ENCODE assay signal across 14 cellular contexts in genomic region chr9:27352457-27353188, GRCh38. TPM values are rescaled to one million over a fixed set of nuclear protein-coding genes. Genes with fewer than 3 reads are reported as not detected.
DNase-seq lines count a peak whose midpoint lies in the region; ATAC-seq and TF ChIP-seq lines count a peak whose summit lies in the region.
"Had no signal": no experiment of that assay in that cellular context is flagged by ENCODE, and none has a peak within 500 bp of the region (broad histone marks: within the 10 kb centered on the region; RNA-seq: fewer than 3 reads in every experiment).

No MANE protein-coding gene starts in this region.

- H3K4me1 Mint-ChIP-seq in GM23338: peaks cover 48% of the 10 kb centered on the region
- no peaks in the 10 kb centered on the region for H3K4me1 Mint-ChIP-seq in activated T-helper 17 cell treated with anti-CD3 and anti-CD28 coated beads, Interleukin-2, amount 50 U/mL, for 72 hours
- H3K4me1 Mint-ChIP-seq in neural crest cell: peaks cover 61% of the 10 kb centered on the region

- no peak for TF ChIP-seq POLR2A in GM18505 (IDR thresholded peaks at IDR 0.05; ENCODE audit: borderline replicate concordance, extremely low read depth, insufficient read depth, insufficient read length)
- TF ChIP-seq POLR2A in erythroblast (IDR thresholded peaks at IDR 0.05; ENCODE audit: low read length): no peak

- H3K27me3 Mint-ChIP-seq in GM23338 (ENCODE audit: insufficient read depth, low read depth, poor library complexity) (peaks cover 1% of the 10 kb centered on the region), neural crest cell (ENCODE audit: low read depth) (no peaks in the 10 kb centered on the region)
- H3K27me3 Mint-ChIP-seq in activated T-helper 17 cell treated with anti-CD3 and anti-CD28 coated beads, Interleukin-2, amount 50 U/mL, for 72 hours: no peaks in the 10 kb centered on the region
- H3K27me3 Mint-ChIP-seq: activated T-cell treated with anti-CD3 and anti-CD28 coated beads, Interleukin-2, amount 50 U/mL, for 24 hours had no signal

- no peak overlapping the region for H3K4me2 ChIP-seq in GM23338

- H3K36me3 Mint-ChIP-seq in GM23338 (ENCODE audit: low read depth): peaks cover 12% of the 10 kb centered on the region
- H3K36me3 Mint-ChIP-seq in activated T-helper 17 cell treated with anti-CD3 and anti-CD28 coated beads, Interleukin-2, amount 50 U/mL, for 72 hours (ENCODE audit: low read depth): no peaks in the 10 kb centered on the region
- peaks cover 19% of the 10 kb centered on the region for H3K36me3 Mint-ChIP-seq in neural crest cell (ENCODE audit: low read depth)

- H3K36me3 ChIP-seq in GM23338 (ENCODE audit: insufficient read depth): no peaks in the 10 kb centered on the region

- no peak overlapping the region for H3K27ac ChIP-seq in GM23338 (ENCODE audit: low read depth)

- H3K27ac Mint-ChIP-seq in GM23338 (0 out of 2 replicates have a peak overlapping the region, but pooled peaks have one; percentile 59), neural crest cell (ENCODE audit: unreplicated experiment) (peak overlapping the region; percentile 45)
- H3K27ac Mint-ChIP-seq in activated T-helper 17 cell treated with anti-CD3 and anti-CD28 coated beads, Interleukin-2, amount 50 U/mL, for 72 hours: no peak overlapping the region
- H3K27ac Mint-ChIP-seq: activated T-cell treated with anti-CD3 and anti-CD28 coated beads, Interleukin-2, amount 50 U/mL, for 24 hours had no signal

- no peaks in the 10 kb centered on the region for H3F3A ChIP-seq in GM23338 (replicated peaks; ENCODE audit: low read depth)

- H3K4me3 Mint-ChIP-seq in GM23338 (no peak overlapping the region), neural crest cell (no peak overlapping the region)
- no peak overlapping the region for H3K4me3 Mint-ChIP-seq in activated T-helper 17 cell treated with anti-CD3 and anti-CD28 coated beads, Interleukin-2, amount 50 U/mL, for 72 hours
- H3K4me3 Mint-ChIP-seq: activated T-cell treated with anti-CD3 and anti-CD28 coated beads, Interleukin-2, amount 50 U/mL, for 24 hours had no signal

- H3K79me2 ChIP-seq in GM23338 (replicated peaks; ENCODE audit: insufficient read depth): no peaks in the 10 kb centered on the region

- H3K9me3 Mint-ChIP-seq in GM23338 (no peaks in the 10 kb centered on the region), neural crest cell (no peaks in the 10 kb centered on the region)
- no peaks in the 10 kb centered on the region for H3K9me3 Mint-ChIP-seq in activated T-helper 17 cell treated with anti-CD3 and anti-CD28 coated beads, Interleukin-2, amount 50 U/mL, for 72 hours
- H3K9me3 Mint-ChIP-seq: activated T-cell treated with anti-CD3 and anti-CD28 coated beads, Interleukin-2, amount 50 U/mL, for 24 hours had no signal

- peak; percentile 41 for ATAC-seq in GM18505 (IDR thresholded peaks at IDR 0.05; ENCODE audit: unreplicated experiment)
- no peak for ATAC-seq in GM23338
- ATAC-seq in activated T-helper 17 cell treated with anti-CD3 and anti-CD28 coated beads, Interleukin-2, amount 50 U/mL, for 72 hours (replicated peaks): peak; percentile 46

- DNase-seq in GM23338 (ENCODE audit: low spot score) (no peak), neural crest cell (ENCODE audit: low read depth, low spot score) (no peak), DMS79 treated with DMSO at 0.1 percent for 48 hours (lab: John Stamatoyannopoulos, UW) (no peak), NCI-H2081 treated with DMSO at 0.1 percent for 48 hours (lab: John Stamatoyannopoulos, UW) (no peak), erythroblast (lab: John Stamatoyannopoulos, UW) (no peak), activated T-cell treated with anti-CD3 and anti-CD28 coated beads for 4 hours (no peak)
- DNase-seq: activated T-cell treated with anti-CD3 and anti-CD28 coated beads, Interleukin-2, amount 50 U/mL, for 24 hours; DMS53; Kasumi-1; NCI-H69; stimulated activated CD4-positive, alpha-beta T cell treated with anti-CD3 and anti-CD28 coated beads, Interleukin-4, amount 100 ng/mL, for 1 hour had no signal

- no peak overlapping the region for H2AFZ ChIP-seq in GM23338

- H3K27me3 ChIP-seq in GM23338 (ENCODE audit: insufficient read depth): no peaks in the 10 kb centered on the region

- no peak overlapping the region for H3K4me3 ChIP-seq in GM23338

- TF ChIP-seq CTCF in GM23338 (conservative IDR thresholded peaks at IDR 0.05; ENCODE audit: low read depth in 2 of 2): no peak
- no peak for TF ChIP-seq CTCF in neural crest cell (conservative IDR thresholded peaks at IDR 0.05)

- no peaks in the 10 kb centered on the region for H4K20me1 ChIP-seq in GM23338 (replicated peaks; ENCODE audit: insufficient read depth)

- peaks cover 14% of the 10 kb centered on the region; the same call in 1 of the 2 replicates for H3K9me2 ChIP-seq in GM23338 (ENCODE audit: insufficient read depth)

- H3K4me1 ChIP-seq in GM23338 (ENCODE audit: insufficient read depth): peaks cover 19% of the 10 kb centered on the region

TF ChIP-seq in GM23338, 12 proteins besides CTCF, POLR2A, EP300 and RAD21:
- TF ChIP-seq EZH2 (IDR thresholded peaks at IDR 0.05; ENCODE audit: low read depth, unreplicated experiment) (no peak), JUNB (IDR thresholded peaks at IDR 0.05; ENCODE audit: unreplicated experiment) (no peak)
TF ChIP-seq in GM23338: peak in this region for 0.

RNA-seq across cellular contexts. Expression of gene EQTN, which starts 55.7 kb away (rescaled TPM):
- total RNA-seq in GM23338 (2014; rRNA removed; shearing (Covaris generic)): 0.24 TPM in 1 of 2 replicates, not detected in the other
- 0.21 TPM in 1 of 2 replicates, not detected in the other for polyA plus RNA-seq in GM23338 (2016; fragmentation: Nextera tagmentation; extraction: Ambion mirVana)
- total RNA-seq in activated T-helper 17 cell treated with anti-CD3 and anti-CD28 coated beads, Interleukin-2, amount 50 U/mL, for 72 hours: not detected
- 0.39 and 0.40 TPM in 2 replicates for total RNA-seq in neural crest cell
- polyA plus RNA-seq: neural cell had no signal
